In the genomic region with DNA sequence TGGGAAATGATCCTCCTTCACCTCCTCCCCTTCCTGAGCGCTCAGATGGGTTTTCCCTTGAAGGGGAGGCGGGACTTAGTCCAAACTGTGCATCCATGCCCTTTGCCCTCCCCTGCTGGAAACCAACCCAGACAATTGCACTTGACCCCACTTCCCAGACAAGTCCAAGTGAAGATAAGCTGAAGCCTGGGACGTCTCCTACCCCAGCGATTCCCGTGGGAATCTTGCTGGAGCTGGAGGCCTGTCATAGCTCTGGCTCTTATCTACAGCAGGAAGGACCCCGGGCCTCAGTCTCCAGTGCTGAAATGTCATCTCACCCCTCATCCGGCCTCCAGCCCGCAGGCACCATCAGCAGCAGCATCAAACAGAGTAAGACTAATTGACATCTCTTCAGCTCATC, we compare ENCODE assay signal across 27 cellular contexts. TPM values are rescaled to one million over a fixed set of nuclear protein-coding genes. Genes with fewer than 3 reads are reported as not detected.
"Had no signal": no experiment of that assay in that cellular context is flagged by ENCODE, and none has a peak within 500 bp of the region (broad histone marks: within the 10 kb centered on the region; RNA-seq: fewer than 3 reads in every experiment).

No MANE protein-coding gene starts in this region.

- ATAC-seq: activated naive CD4-positive, alpha-beta T cell treated with anti-CD3 and anti-CD28 coated beads, Interleukin-2, amount 50 U/mL, for 72 hours; activated T-helper 17 cell treated with anti-CD3 and anti-CD28 coated beads, Interleukin-2, amount 50 U/mL, for 72 hours; effector memory CD8-positive, alpha-beta T cell; gastrocnemius medialis; natural killer cell; stimulated activated naive CD8-positive, alpha-beta T cell treated with anti-CD3 and anti-CD28 coated beads, Interleukin-15, Interleukin-2, amounts not matched to agents 100 U/mL and 50 U/mL, for 24 hours; WTC11 had no signal

- H3K9me3 ChIP-seq: ascending aorta, esophagus squamous epithelium, gastrocnemius medialis, neutrophil, ovary, prostate gland had no signal

- H3K4me3 ChIP-seq: ascending aorta, esophagus squamous epithelium, gastrocnemius medialis, lung, ovary, prostate gland had no signal

- H3K4me1 ChIP-seq: ascending aorta, gastrocnemius medialis, prostate gland had no signal

- H3K27me3 ChIP-seq: ascending aorta, ovary had no signal

- DNase-seq: activated CD4-positive, alpha-beta T cell treated with anti-CD3 and anti-CD28 coated beads, Interleukin-2, amount 50 U/mL, for 4 hours; activated CD8-positive, alpha-beta memory T cell treated with anti-CD3 and anti-CD28 coated beads for 24 hours; activated CD8-positive, alpha-beta memory T cell treated with anti-CD3 and anti-CD28 coated beads, Interleukin-2, amount 50 U/mL, for 4 hours; activated T-cell treated with anti-CD3 and anti-CD28 coated beads, Interleukin-2, amount 50 U/mL, for 24 hours; brain microvascular endothelial cell; effector memory CD8-positive, alpha-beta T cell; esophagus squamous epithelium; gastrocnemius medialis; head of caudate nucleus; hypothalamus; left cardiac atrium; midbrain; natural killer cell; ovary; stimulated activated CD4-positive, alpha-beta T cell treated with anti-CD3 and anti-CD28 coated beads, Interleukin-12 subunit alpha, Interleukin-12 subunit beta, amount 100 ng/mL, for 4 hours; stimulated activated CD4-positive, alpha-beta T cell treated with anti-CD3 and anti-CD28 coated beads, Interleukin-4, amount 100 ng/mL, for 4 hours; stimulated activated naive CD8-positive, alpha-beta T cell treated with anti-CD3 and anti-CD28 coated beads, Interleukin-15, Interleukin-2, amounts not matched to agents 100 U/mL and 50 U/mL, for 24 hours; T-helper 1 cell; T-helper 9 cell had no signal

- H3K36me3 ChIP-seq: ascending aorta, brain microvascular endothelial cell, esophagus squamous epithelium, gastrocnemius medialis, neutrophil, ovary, prostate gland had no signal

- H3K27ac ChIP-seq: ascending aorta, brain microvascular endothelial cell, esophagus squamous epithelium, gastrocnemius medialis, neutrophil, ovary, prostate gland had no signal

RNA-seq across cellular contexts. Expression of gene NGFR, which starts 6.5 kb away (rescaled TPM):
- total RNA-seq: activated naive CD4-positive, alpha-beta T cell treated with anti-CD3 and anti-CD28 coated beads, Interleukin-2, amount 50 U/mL, for 72 hours; dermis microvascular lymphatic vessel endothelial cell had no signal
